ENCODE assay signal across 22 cellular contexts in the genomic region with DNA sequence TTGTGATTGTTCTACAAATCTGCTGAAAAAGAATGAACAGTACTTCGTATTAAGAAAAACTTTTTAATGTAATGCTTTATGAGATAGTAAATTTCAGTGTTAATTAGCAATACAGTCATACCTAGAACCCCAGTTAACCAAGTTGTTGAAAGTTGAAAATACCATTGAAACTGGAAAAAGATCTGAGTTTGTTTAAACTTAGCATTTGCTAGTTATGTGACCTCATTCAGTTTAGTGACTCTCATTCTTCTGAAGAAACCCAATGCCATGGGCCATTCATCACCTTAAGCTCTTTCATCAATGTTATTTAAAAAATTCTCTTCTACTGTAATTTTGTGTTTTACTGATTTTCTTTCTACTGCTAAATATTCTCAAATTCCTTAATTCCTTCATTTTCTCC.
"Had no signal": no experiment of that assay in that cellular context is flagged by ENCODE, and none has a peak within 500 bp of the region (broad histone marks: within the 10 kb centered on the region; RNA-seq: fewer than 3 reads in every experiment).

No MANE protein-coding gene starts in this region.

- H3K27me3 ChIP-seq: esophagus muscularis mucosa, gastrocnemius medialis, heart right ventricle, spleen, suprapubic skin, thyroid gland had no signal

- ATAC-seq: effector memory CD8-positive, alpha-beta T cell; gastrocnemius medialis; naive thymus-derived CD4-positive, alpha-beta T cell; sciatic nerve; stimulated activated naive B cell treated with anti-CD40 and anti-IgM and Interleukin-4, amounts not matched to agents 10 μg/mL and 1 μg/mL and 100 μg/mL, for 72 hours had no signal

- H3K9me3 Mint-ChIP-seq: dendritic cell treated with granulocyte-macrophage colony-stimulating factor and Interleukin-4, amounts not matched to agents 40 ng/mL and 50 ng/mL, for 4 days; effector memory CD8-positive, alpha-beta T cell; naive thymus-derived CD4-positive, alpha-beta T cell; nephron progenitor cell; stimulated activated naive B cell treated with anti-CD40 and anti-IgM and Interleukin-4, amounts not matched to agents 10 μg/mL and 1 μg/mL and 100 μg/mL, for 72 hours; type B pancreatic cell had no signal

- H3K27me3 Mint-ChIP-seq: dendritic cell treated with granulocyte-macrophage colony-stimulating factor and Interleukin-4, amounts not matched to agents 40 ng/mL and 50 ng/mL, for 4 days; effector memory CD8-positive, alpha-beta T cell; naive thymus-derived CD4-positive, alpha-beta T cell; stimulated activated naive B cell treated with anti-CD40 and anti-IgM and Interleukin-4, amounts not matched to agents 10 μg/mL and 1 μg/mL and 100 μg/mL, for 72 hours; type B pancreatic cell had no signal

- H3K79me2 ChIP-seq: parathyroid adenoma had no signal

- H3K4me3 ChIP-seq: esophagus muscularis mucosa, gastrocnemius medialis, heart right ventricle, spleen, suprapubic skin, thyroid gland had no signal

- H3K27ac ChIP-seq: epithelial cell of prostate, esophagus muscularis mucosa, heart right ventricle, parathyroid adenoma, spleen, suprapubic skin, thyroid gland had no signal

- H3K4me1 ChIP-seq: parathyroid adenoma, suprapubic skin had no signal

- H3K9ac ChIP-seq: parathyroid adenoma had no signal

- H3K4me1 Mint-ChIP-seq: stimulated activated naive B cell treated with anti-CD40 and anti-IgM and Interleukin-4, amounts not matched to agents 10 μg/mL and 1 μg/mL and 100 μg/mL, for 72 hours had no signal

- FAIRE-seq: islet of Langerhans, urothelium cell line had no signal

- DNase-seq: effector memory CD8-positive, alpha-beta T cell; gastrocnemius medialis; heart right ventricle; hypothalamus; kidney glomerular epithelial cell; naive thymus-derived CD4-positive, alpha-beta T cell; nephron progenitor cell; spleen; stimulated activated CD4-positive, alpha-beta T cell treated with anti-CD3 and anti-CD28 coated beads, Interleukin-15, amount 100 ng/mL, for 24 hours; stimulated activated CD4-positive, alpha-beta T cell treated with anti-CD3 and anti-CD28 coated beads, Interleukin-1b, Interleukin-23, amount 100 ng/mL, for 48 hours; stimulated activated CD4-positive, alpha-beta T cell treated with anti-CD3 and anti-CD28 coated beads, Interleukin-4, amount 100 ng/mL, for 24 hours; stimulated activated naive B cell treated with anti-CD40 and anti-IgM and Interleukin-4, amounts not matched to agents 10 μg/mL and 1 μg/mL and 100 μg/mL, for 72 hours; thyroid gland had no signal

- H3K4me3 Mint-ChIP-seq: dendritic cell treated with granulocyte-macrophage colony-stimulating factor and Interleukin-4, amounts not matched to agents 40 ng/mL and 50 ng/mL, for 4 days; effector memory CD8-positive, alpha-beta T cell; naive thymus-derived CD4-positive, alpha-beta T cell; nephron progenitor cell; stimulated activated naive B cell treated with anti-CD40 and anti-IgM and Interleukin-4, amounts not matched to agents 10 μg/mL and 1 μg/mL and 100 μg/mL, for 72 hours; type B pancreatic cell had no signal

- H3K27ac Mint-ChIP-seq: dendritic cell treated with granulocyte-macrophage colony-stimulating factor and Interleukin-4, amounts not matched to agents 40 ng/mL and 50 ng/mL, for 4 days; effector memory CD8-positive, alpha-beta T cell; naive thymus-derived CD4-positive, alpha-beta T cell; nephron progenitor cell; stimulated activated naive B cell treated with anti-CD40 and anti-IgM and Interleukin-4, amounts not matched to agents 10 μg/mL and 1 μg/mL and 100 μg/mL, for 72 hours; type B pancreatic cell had no signal

- H2AFZ ChIP-seq: parathyroid adenoma had no signal

- H3K9me3 ChIP-seq: esophagus muscularis mucosa, gastrocnemius medialis, heart right ventricle, spleen, suprapubic skin, thyroid gland had no signal
